Comparison of ENCODE assay signal across 8 cellular contexts in genomic region chr5:65624570-65625555, GRCh38. TPM values are rescaled to one million over a fixed set of nuclear protein-coding genes. Genes with fewer than 3 reads are reported as not detected.
A peak's percentile ranks its signal among the peaks of the same experiment; 100 is the strongest.
DNase-seq lines count a peak whose midpoint lies in the region; ATAC-seq and TF ChIP-seq lines count a peak whose summit lies in the region.

Gene SHLD3 (plus strand): TSS chr5:65625027. CDS start chr5:65629588, 4,561 bp downstream.
Gene TRAPPC13 (plus strand): TSS chr5:65625027. CDS start chr5:65625061, 34 bp downstream.

- peak within 1 kb of the TSS; percentile 99 for H3K4me3 Mint-ChIP-seq in activated B cell treated with CpG ODN at 0.5 μM for 24 hours

- peak within 1 kb of the TSS; percentile 98 for H3K27ac Mint-ChIP-seq in activated B cell treated with CpG ODN at 0.5 μM for 24 hours

- TF ChIP-seq CTCF in activated B cell treated with CpG ODN at 0.5 μM for 24 hours (IDR thresholded peaks at IDR 0.05), result no peak

- H3K4me1 Mint-ChIP-seq in activated B cell treated with CpG ODN at 0.5 μM for 24 hours, result peaks cover 43% of the 10 kb centered on the region

- ATAC-seq in GM18909 (IDR thresholded peaks at IDR 0.05; ENCODE audit: poor library complexity, unreplicated experiment), result peak; percentile 79
- ATAC-seq in HG03175 (IDR thresholded peaks at IDR 0.05; ENCODE audit: unreplicated experiment), result peak; percentile 75
- ATAC-seq in activated B cell treated with CpG ODN at 0.5 μM for 24 hours (ENCODE audit: low read depth), result peak; percentile 74

- CTCF ChIA-PET in activated B cell treated with CpG ODN at 0.5 μM for 24 hours (lab: Charles Lee), result no interaction called here

- POLR2A ChIA-PET in activated B cell treated with CpG ODN at 0.5 μM for 24 hours (lab: Charles Lee), result interaction anchor here (1.1 to 1.6 kb wide), 5 partner anchors 18 to 520 kb away, joined by 3 to 24 read pairs (median 6); partner anchors contain the start of genes CENPK, ERBIN, PPWD1 and SREK1

- H3K27me3 Mint-ChIP-seq in activated B cell treated with CpG ODN at 0.5 μM for 24 hours, result no peaks in the 10 kb centered on the region

- no peaks in the 10 kb centered on the region for H3K9me3 Mint-ChIP-seq in activated B cell treated with CpG ODN at 0.5 μM for 24 hours

- intact Hi-C loops in activated B cell treated with CpG ODN at 0.5 μM for 24 hours (cut with micrococcal nuclease), result loop anchor here (1.0 to 10.0 kb wide), 9 partner anchors 62 to 857 kb away; partner anchors contain the start of genes CENPK, CWC27, NLN and PPWD1

- DNase-seq in AG08396 (ENCODE audit: low spot score), result peak; percentile 75
- peak; percentile 96 for DNase-seq in NCI-H2227 treated with DMSO at 0.1 percent for 48 hours (lab: John Stamatoyannopoulos, UW)
- peak; percentile 58 for DNase-seq in activated B cell treated with CpG ODN at 0.5 μM for 24 hours
- peak; percentile 93 for DNase-seq in cerebellar cortex (ENCODE audit: low spot score)
- DNase-seq in islet precursor cell, result peak; percentile 87
- peak; percentile 64 for DNase-seq in stimulated activated CD4-positive, alpha-beta T cell treated with anti-CD3 and anti-CD28 coated beads, Interleukin-12 subunit alpha, Interleukin-12 subunit beta, amount 100 ng/mL, for 4 hours

- peaks cover 26% of the 10 kb centered on the region for H3K36me3 Mint-ChIP-seq in activated B cell treated with CpG ODN at 0.5 μM for 24 hours (ENCODE audit: low read depth)

RNA-seq across cellular contexts. Expression of gene SHLD3, which starts in this region (rescaled TPM):
- 5.7 and 6.2 TPM in 2 replicates for total RNA-seq in activated B cell treated with CpG ODN at 0.5 μM for 24 hours

RNA-seq across cellular contexts. Expression of gene TRAPPC13, which starts in this region (rescaled TPM):
- 19.3 and 29.0 TPM in 2 replicates for total RNA-seq in activated B cell treated with CpG ODN at 0.5 μM for 24 hours

Comparison
In these comparisons a context has a peak if more than half of its experiments do, and no peak if none do; other contexts are left out.
1. Peak in every context shown above with its lines: DNase-seq and ATAC-seq.